ENCODE assay signal across 1 cellular context in the genomic region with DNA sequence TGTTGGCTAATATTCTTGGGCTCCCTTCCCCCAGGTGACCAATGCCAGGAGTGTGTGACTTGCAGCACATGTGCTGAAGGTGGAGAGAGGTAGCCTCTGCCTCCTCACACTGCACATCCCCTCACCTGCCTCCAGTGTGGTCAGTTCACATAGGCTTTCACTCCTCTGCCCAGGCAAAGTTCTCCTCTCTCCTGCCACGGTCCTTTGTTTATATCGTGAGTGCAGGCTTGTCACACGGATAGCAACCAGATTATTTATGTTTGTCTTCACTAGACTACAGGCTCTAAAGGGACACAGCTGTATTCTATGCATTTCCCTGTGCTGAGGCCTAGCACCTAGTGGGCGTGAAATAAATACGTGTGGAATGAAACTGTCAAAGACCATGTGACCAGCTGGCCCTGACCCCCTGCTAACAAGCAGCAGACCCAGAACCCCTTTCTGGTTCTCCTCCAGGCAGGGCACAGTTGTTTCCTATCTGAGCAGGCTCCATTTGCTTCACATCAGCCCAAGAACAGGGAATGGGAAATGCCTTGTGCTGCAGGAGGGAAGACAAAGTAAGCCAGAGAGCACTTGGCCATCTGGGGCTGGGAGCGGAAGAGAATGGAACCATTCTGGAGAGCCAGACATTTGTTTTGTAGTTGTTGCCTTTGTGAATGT.
A peak's percentile ranks its signal among the peaks of the same experiment; 100 is the strongest.
TF ChIP-seq lines count a peak whose summit lies in the region.

No MANE protein-coding gene starts in this region.

TF ChIP-seq in HepG2, 621 proteins besides CTCF, POLR2A, EP300 and RAD21 (continued from another document and continues in another):
- TF ChIP-seq, protein P1, sequence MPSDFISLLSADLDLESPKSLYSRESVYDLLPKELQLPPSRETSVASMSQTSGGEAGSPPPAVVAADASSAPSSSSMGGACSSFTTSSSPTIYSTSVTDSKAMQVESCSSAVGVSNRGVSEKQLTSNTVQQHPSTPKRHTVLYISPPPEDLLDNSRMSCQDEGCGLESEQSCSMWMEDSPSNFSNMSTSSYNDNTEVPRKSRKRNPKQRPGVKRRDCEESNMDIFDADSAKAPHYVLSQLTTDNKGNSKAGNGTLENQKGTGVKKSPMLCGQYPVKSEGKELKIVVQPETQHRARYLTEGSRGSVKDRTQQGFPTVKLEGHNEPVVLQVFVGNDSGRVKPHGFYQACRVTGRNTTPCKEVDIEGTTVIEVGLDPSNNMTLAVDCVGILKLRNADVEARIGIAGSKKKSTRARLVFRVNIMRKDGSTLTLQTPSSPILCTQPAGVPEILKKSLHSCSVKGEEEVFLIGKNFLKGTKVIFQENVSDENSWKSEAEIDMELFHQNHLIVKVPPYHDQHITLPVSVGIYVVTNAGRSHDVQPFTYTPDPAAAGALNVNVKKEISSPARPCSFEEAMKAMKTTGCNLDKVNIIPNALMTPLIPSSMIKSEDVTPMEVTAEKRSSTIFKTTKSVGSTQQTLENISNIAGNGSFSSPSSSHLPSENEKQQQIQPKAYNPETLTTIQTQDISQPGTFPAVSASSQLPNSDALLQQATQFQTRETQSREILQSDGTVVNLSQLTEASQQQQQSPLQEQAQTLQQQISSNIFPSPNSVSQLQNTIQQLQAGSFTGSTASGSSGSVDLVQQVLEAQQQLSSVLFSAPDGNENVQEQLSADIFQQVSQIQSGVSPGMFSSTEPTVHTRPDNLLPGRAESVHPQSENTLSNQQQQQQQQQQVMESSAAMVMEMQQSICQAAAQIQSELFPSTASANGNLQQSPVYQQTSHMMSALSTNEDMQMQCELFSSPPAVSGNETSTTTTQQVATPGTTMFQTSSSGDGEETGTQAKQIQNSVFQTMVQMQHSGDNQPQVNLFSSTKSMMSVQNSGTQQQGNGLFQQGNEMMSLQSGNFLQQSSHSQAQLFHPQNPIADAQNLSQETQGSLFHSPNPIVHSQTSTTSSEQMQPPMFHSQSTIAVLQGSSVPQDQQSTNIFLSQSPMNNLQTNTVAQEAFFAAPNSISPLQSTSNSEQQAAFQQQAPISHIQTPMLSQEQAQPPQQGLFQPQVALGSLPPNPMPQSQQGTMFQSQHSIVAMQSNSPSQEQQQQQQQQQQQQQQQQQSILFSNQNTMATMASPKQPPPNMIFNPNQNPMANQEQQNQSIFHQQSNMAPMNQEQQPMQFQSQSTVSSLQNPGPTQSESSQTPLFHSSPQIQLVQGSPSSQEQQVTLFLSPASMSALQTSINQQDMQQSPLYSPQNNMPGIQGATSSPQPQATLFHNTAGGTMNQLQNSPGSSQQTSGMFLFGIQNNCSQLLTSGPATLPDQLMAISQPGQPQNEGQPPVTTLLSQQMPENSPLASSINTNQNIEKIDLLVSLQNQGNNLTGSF (CRISPR knock-in tag; IDR thresholded peaks at IDR 0.05) = no peak
- TF ChIP-seq HNF1B (CRISPR knock-in tag; IDR thresholded peaks at IDR 0.05) (no peak), ZNF3 (CRISPR knock-in tag; IDR thresholded peaks at IDR 0.05) (no peak), GLI4 (CRISPR knock-in tag; IDR thresholded peaks at IDR 0.05; ENCODE audit: borderline replicate concordance) (no peak), ZNF510 (CRISPR knock-in tag; IDR thresholded peaks at IDR 0.05; ENCODE audit: low read depth) (no peak; the same call in 1 of the 2 replicates), RFX1 (IDR thresholded peaks at IDR 0.05) (no peak; the same call in 1 of the 2 replicates), MATR3 (CRISPR knock-in tag; IDR thresholded peaks at IDR 0.05) (no peak), PITX1 (CRISPR knock-in tag; IDR thresholded peaks at IDR 0.05) (0 out of 2 replicates have a peak, but pooled peaks have one; percentile 19), ZBTB26 (CRISPR knock-in tag; IDR thresholded peaks at IDR 0.05; ENCODE audit: borderline replicate concordance) (0 out of 2 replicates have a peak, but pooled peaks have one; percentile 46), TBX2 (CRISPR knock-in tag; IDR thresholded peaks at IDR 0.05; ENCODE audit: borderline replicate concordance) (peak; percentile 34; the same call in 1 of the 2 replicates), SNAPC2 (CRISPR knock-in tag; IDR thresholded peaks at IDR 0.05) (no peak), ZFP90 (CRISPR knock-in tag; IDR thresholded peaks at IDR 0.05; ENCODE audit: borderline replicate concordance) (no peak), MZF1 (CRISPR knock-in tag; IDR thresholded peaks at IDR 0.05; ENCODE audit: borderline replicate concordance) (no peak), PREB (CRISPR knock-in tag; IDR thresholded peaks at IDR 0.05) (peak; percentile 20; the same call in 1 of the 2 replicates), NR0B2 (CRISPR knock-in tag; IDR thresholded peaks at IDR 0.05) (no peak), ETV6 (CRISPR knock-in tag; conservative IDR thresholded peaks at IDR 0.05) (0 out of 2 replicates have a peak, but pooled peaks have one; percentile 23), PAF1 (CRISPR knock-in tag; IDR thresholded peaks at IDR 0.05) (no peak), ZNF709 (CRISPR knock-in tag; IDR thresholded peaks at IDR 0.05) (no peak), ZNF274 (CRISPR knock-in tag; IDR thresholded peaks at IDR 0.05) (peak; percentile 63; the same call in 1 of the 2 replicates), SAP130 (CRISPR knock-in tag; IDR thresholded peaks at IDR 0.05; ENCODE audit: low read depth) (peak; percentile 5; the same call in 1 of the 2 replicates), ZNF383 (CRISPR knock-in tag; IDR thresholded peaks at IDR 0.05; ENCODE audit: borderline replicate concordance) (no peak; the same call in 1 of the 2 replicates), ZBTB8A (CRISPR knock-in tag; IDR thresholded peaks at IDR 0.05; ENCODE audit: borderline replicate concordance, low read depth) (no peak), EEA1 (CRISPR knock-in tag; IDR thresholded peaks at IDR 0.05; ENCODE audit: borderline replicate concordance) (no peak), ZNF883 (CRISPR knock-in tag; IDR thresholded peaks at IDR 0.05; ENCODE audit: not compliant biosample characterization) (no peak), ZEB1 (IDR thresholded peaks at IDR 0.05; ENCODE audit: insufficient replicate concordance, low read depth) (peak; percentile 67), ZIK1 (CRISPR knock-in tag; IDR thresholded peaks at IDR 0.05; ENCODE audit: borderline replicate concordance, low read depth) (no peak), ZNF10 (CRISPR knock-in tag; IDR thresholded peaks at IDR 0.05; ENCODE audit: borderline replicate concordance, low read depth) (no peak), ZNF407 (CRISPR knock-in tag; IDR thresholded peaks at IDR 0.05; ENCODE audit: not compliant biosample characterization) (no peak), SATB2 (CRISPR knock-in tag; IDR thresholded peaks at IDR 0.05) (no peak), MTERF4 (CRISPR knock-in tag; IDR thresholded peaks at IDR 0.05) (0 out of 2 replicates have a peak, but pooled peaks have one; percentile 60), MXD4 (CRISPR knock-in tag; IDR thresholded peaks at IDR 0.05) (no peak; the same call in 1 of the 2 replicates), NFKB2 (CRISPR knock-in tag; IDR thresholded peaks at IDR 0.05; ENCODE audit: borderline replicate concordance) (no peak; the same call in 1 of the 2 replicates), ZNF749 (CRISPR knock-in tag; IDR thresholded peaks at IDR 0.05; ENCODE audit: borderline replicate concordance) (no peak), NFYB (CRISPR knock-in tag; IDR thresholded peaks at IDR 0.05) (no peak)
- TF ChIP-seq, protein P2, sequence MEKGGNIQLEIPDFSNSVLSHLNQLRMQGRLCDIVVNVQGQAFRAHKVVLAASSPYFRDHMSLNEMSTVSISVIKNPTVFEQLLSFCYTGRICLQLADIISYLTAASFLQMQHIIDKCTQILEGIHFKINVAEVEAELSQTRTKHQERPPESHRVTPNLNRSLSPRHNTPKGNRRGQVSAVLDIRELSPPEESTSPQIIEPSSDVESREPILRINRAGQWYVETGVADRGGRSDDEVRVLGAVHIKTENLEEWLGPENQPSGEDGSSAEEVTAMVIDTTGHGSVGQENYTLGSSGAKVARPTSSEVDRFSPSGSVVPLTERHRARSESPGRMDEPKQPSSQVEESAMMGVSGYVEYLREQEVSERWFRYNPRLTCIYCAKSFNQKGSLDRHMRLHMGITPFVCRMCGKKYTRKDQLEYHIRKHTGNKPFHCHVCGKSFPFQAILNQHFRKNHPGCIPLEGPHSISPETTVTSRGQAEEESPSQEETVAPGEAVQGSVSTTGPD (CRISPR knock-in tag; IDR thresholded peaks at IDR 0.05) = no peak
